ENCODE assay signal across 19 cellular contexts in genomic region chr2:67516899-67517530, GRCh38.
DNase-seq lines count a peak whose midpoint lies in the region; ATAC-seq and TF ChIP-seq lines count a peak whose summit lies in the region.
"Had no signal": no experiment of that assay in that cellular context is flagged by ENCODE, and none has a peak within 500 bp of the region (broad histone marks: within the 10 kb centered on the region; RNA-seq: fewer than 3 reads in every experiment).

No MANE protein-coding gene starts in this region.

- in situ Hi-C loops in brain microvascular endothelial cell (cut with HindIII; ENCODE audit: low pct_ligation_motif_present, low sequenced_read_pairs) = no loop called here

- H3K4me1 ChIP-seq in HEK293 (ENCODE audit: control insufficient read depth, insufficient read depth, low read length) = 0 out of 2 replicates have a peak, but pooled peaks cover 9% of the 10 kb centered on the region
- no peaks in the 10 kb centered on the region for H3K4me1 ChIP-seq in left lung
- no peaks in the 10 kb centered on the region for H3K4me1 ChIP-seq in A673 (ENCODE audit: insufficient read depth, low read length, poor library complexity, severe bottlenecking)
- H3K4me1 ChIP-seq in naive thymus-derived CD4-positive, alpha-beta T cell (ENCODE audit: control insufficient read depth in 2 of 2, insufficient read depth in 2 of 2, low read length in 2 of 2) = no peaks in the 10 kb centered on the region
- H3K4me1 ChIP-seq: Peyer's patch had no signal

- H3K4me3 ChIP-seq in AG09309 (ENCODE audit: control insufficient read depth, low read depth, low read length) (no peak overlapping the region), HEK293 (ENCODE audit: low read depth, low read length) (no peak overlapping the region), brain microvascular endothelial cell (ENCODE audit: low read depth, low read length) (no peak overlapping the region), left lung (no peak overlapping the region), A673 (ENCODE audit: low read depth, low read length, poor library complexity, severe bottlenecking) (no peak overlapping the region)
- H3K4me3 ChIP-seq in naive thymus-derived CD4-positive, alpha-beta T cell (ENCODE audit: low read length) = no peak overlapping the region
- H3K4me3 ChIP-seq: Peyer's patch, upper lobe of left lung had no signal

- CTCF ChIA-PET in HEK293 (lab: Yijun Ruan, JAX) = interaction anchor here (0.6 to 1.2 kb wide), 2 partner anchors 134 to 199 kb away, joined by 3 read pairs; no protein-coding TSS in a partner anchor
- CTCF ChIA-PET in A673 (lab: Charles Lee) = no interaction called here
- CTCF ChIA-PET in naive thymus-derived CD4-positive, alpha-beta T cell (lab: Charles Lee) = no interaction called here

- no peaks in the 10 kb centered on the region for H3K4me1 Mint-ChIP-seq in naive thymus-derived CD4-positive, alpha-beta T cell
- H3K4me1 Mint-ChIP-seq: activated naive CD8-positive, alpha-beta T cell treated with anti-CD3 and anti-CD28 coated beads, Interleukin-2, amount 10 ng/mL, durations not matched to agents 7 days and 5 days; CD14-positive monocyte; T-helper 17 cell had no signal

- H3K36me3 ChIP-seq in HEK293 (ENCODE audit: control insufficient read depth in 2 of 2, insufficient read depth in 1 of 2, low read length in 2 of 2) (no peaks in the 10 kb centered on the region), brain microvascular endothelial cell (replicated peaks) (no peaks in the 10 kb centered on the region), left lung (no peaks in the 10 kb centered on the region), A673 (ENCODE audit: insufficient read depth, low read length, poor library complexity, severe bottlenecking) (no peaks in the 10 kb centered on the region)
- H3K36me3 ChIP-seq in naive thymus-derived CD4-positive, alpha-beta T cell (ENCODE audit: control insufficient read depth in 2 of 3, insufficient read depth in 3 of 3, low read length in 3 of 3) = no peaks in the 10 kb centered on the region
- H3K36me3 ChIP-seq: Peyer's patch, upper lobe of left lung had no signal

- H3K27ac ChIP-seq in HEK293 (ENCODE audit: extremely low read depth, low read depth, low read length) = no peak overlapping the region
- peak overlapping the region; percentile 70 for H3K27ac ChIP-seq in brain microvascular endothelial cell
- H3K27ac ChIP-seq in left lung = peak overlapping the region in 1 of 2 donors; percentile 35
- H3K27ac ChIP-seq in A673 (ENCODE audit: low read depth, low read length, poor library complexity, severe bottlenecking) = no peak overlapping the region
- no peak overlapping the region for H3K27ac ChIP-seq in naive thymus-derived CD4-positive, alpha-beta T cell (ENCODE audit: low read depth, low read length)
- H3K27ac ChIP-seq: Peyer's patch, upper lobe of left lung had no signal

- no peak overlapping the region for H3K27ac Mint-ChIP-seq in naive thymus-derived CD4-positive, alpha-beta T cell
- H3K27ac Mint-ChIP-seq: activated naive CD8-positive, alpha-beta T cell treated with anti-CD3 and anti-CD28 coated beads, Interleukin-2, amount 10 ng/mL, durations not matched to agents 7 days and 5 days; progenitor cell of endocrine pancreas; T-helper 17 cell had no signal

- no peaks in the 10 kb centered on the region for H3K9me3 ChIP-seq in HEK293 (ENCODE audit: control insufficient read depth, insufficient read depth, low read depth, low read length)
- H3K9me3 ChIP-seq in left lung = no peaks in the 10 kb centered on the region
- H3K9me3 ChIP-seq in A673 (ENCODE audit: low read depth, low read length, poor library complexity, severe bottlenecking) = no peaks in the 10 kb centered on the region
- no peaks in the 10 kb centered on the region for H3K9me3 ChIP-seq in naive thymus-derived CD4-positive, alpha-beta T cell (ENCODE audit: control insufficient read depth in 2 of 3, low read length in 3 of 3)
- H3K9me3 ChIP-seq: Peyer's patch, upper lobe of left lung had no signal

- H3K27me3 Mint-ChIP-seq in naive thymus-derived CD4-positive, alpha-beta T cell = peaks cover 0 to 6% (median 3%) of the 10 kb centered on the region in 5 donors
- H3K27me3 Mint-ChIP-seq: activated naive CD8-positive, alpha-beta T cell treated with anti-CD3 and anti-CD28 coated beads, Interleukin-2, amount 10 ng/mL, durations not matched to agents 7 days and 5 days; progenitor cell of endocrine pancreas had no signal

- TF ChIP-seq CTCF in AG09309 (IDR thresholded peaks at IDR 0.05; ENCODE audit: control insufficient read depth, insufficient read depth, low read depth, low read length, missing control alignments) = no peak
- TF ChIP-seq CTCF in HEK293 (tag by site-specific recombination; IDR thresholded peaks at IDR 0.05) = no peak
- TF ChIP-seq CTCF in brain microvascular endothelial cell (IDR thresholded peaks at IDR 0.05; ENCODE audit: low read depth, low read length, missing control alignments) = no peak
- TF ChIP-seq CTCF in left lung (IDR thresholded peaks at IDR 0.05) = no peak
- TF ChIP-seq CTCF in A673 (conservative IDR thresholded peaks at IDR 0.05; ENCODE audit: low read depth, low read length) = no peak

- peak; percentile 72 for DNase-seq in AG09309 (ENCODE audit: low read depth)
- peak; percentile 85 for DNase-seq in brain microvascular endothelial cell
- DNase-seq in left lung = peak in 1 of 2 donors; percentile 39
- no peak for DNase-seq in stimulated activated CD4-positive, alpha-beta T cell treated with anti-CD3 and anti-CD28 coated beads, Interleukin-4, amount 100 ng/mL, for 4 hours
- DNase-seq in A673 (ENCODE audit: low spot score) = no peak
- no peak for DNase-seq in naive thymus-derived CD4-positive, alpha-beta T cell
- DNase-seq: activated CD4-positive, alpha-beta T cell treated with anti-CD3 and anti-CD28 coated beads for 4 hours; activated naive CD8-positive, alpha-beta T cell treated with anti-CD3 and anti-CD28 coated beads, Interleukin-2, amount 10 ng/mL, durations not matched to agents 7 days and 5 days; GDM1; MV-4-11; NCI-H226; T-helper 17 cell; upper lobe of left lung had no signal

- no peak overlapping the region for H3K4me3 Mint-ChIP-seq in naive thymus-derived CD4-positive, alpha-beta T cell
- H3K4me3 Mint-ChIP-seq: activated naive CD8-positive, alpha-beta T cell treated with anti-CD3 and anti-CD28 coated beads, Interleukin-2, amount 10 ng/mL, durations not matched to agents 7 days and 5 days; CD14-positive monocyte; T-helper 17 cell had no signal

- peak; percentile 81 for ATAC-seq in left lung
- ATAC-seq in GM21447 (IDR thresholded peaks at IDR 0.05; ENCODE audit: unreplicated experiment) = no peak
- ATAC-seq in naive thymus-derived CD4-positive, alpha-beta T cell = no peak
- ATAC-seq: HCT116, T-helper 17 cell had no signal

- no TSS peak for BruUV-seq in A673 (replicated peaks; lab: Mats Ljungman, UMichigan)

- H3K9me3 Mint-ChIP-seq in naive thymus-derived CD4-positive, alpha-beta T cell = peaks cover 0 to 2% (median 0%) of the 10 kb centered on the region in 11 donors
- H3K9me3 Mint-ChIP-seq: activated naive CD8-positive, alpha-beta T cell treated with anti-CD3 and anti-CD28 coated beads, Interleukin-2, amount 10 ng/mL, durations not matched to agents 7 days and 5 days had no signal

- no peaks in the 10 kb centered on the region for H3K36me3 Mint-ChIP-seq in naive thymus-derived CD4-positive, alpha-beta T cell
- H3K36me3 Mint-ChIP-seq: activated naive CD8-positive, alpha-beta T cell treated with anti-CD3 and anti-CD28 coated beads, Interleukin-2, amount 10 ng/mL, durations not matched to agents 7 days and 5 days; CD14-positive monocyte had no signal

- POLR2A ChIA-PET in HEK293 (lab: Yijun Ruan, JAX) = no interaction called here
- POLR2A ChIA-PET in A673 (lab: Charles Lee; ENCODE audit: low non-redundant PET) = no interaction called here
- POLR2A ChIA-PET in naive thymus-derived CD4-positive, alpha-beta T cell (lab: Charles Lee) = no interaction called here

- intact Hi-C loops in left lung (cut with DNase I) = no loop called here
- intact Hi-C loops in A673 (cut with micrococcal nuclease; ENCODE audit: unreplicated experiment) = no loop called here
- intact Hi-C loops in naive thymus-derived CD4-positive, alpha-beta T cell (cut with micrococcal nuclease) = no loop called here

- H3K27me3 ChIP-seq in brain microvascular endothelial cell (replicated peaks) (no peaks in the 10 kb centered on the region), left lung (no peaks in the 10 kb centered on the region), A673 (replicated peaks; ENCODE audit: insufficient read depth, low read depth, low read length, poor library complexity) (no peaks in the 10 kb centered on the region)
- H3K27me3 ChIP-seq in naive thymus-derived CD4-positive, alpha-beta T cell (ENCODE audit: control insufficient read depth in 2 of 2, insufficient read depth in 2 of 2, low read length in 2 of 2) = no peaks in the 10 kb centered on the region
- H3K27me3 ChIP-seq: Peyer's patch, upper lobe of left lung had no signal

TF ChIP-seq in HEK293, 187 proteins besides CTCF, POLR2A, EP300 and RAD21 (continues in another document):
- TF ChIP-seq SCRT2 (tag by site-specific recombination; IDR thresholded peaks at IDR 0.05) = 0 out of 2 replicates have a peak, but pooled peaks have one; percentile 24
- no peak for TF ChIP-seq ZNF747 (tag by site-specific recombination; IDR thresholded peaks at IDR 0.05)
- 0 out of 2 replicates have a peak, but pooled peaks have one; percentile 25 for TF ChIP-seq ZFHX2 (tag by site-specific recombination; conservative IDR thresholded peaks at IDR 0.05)
- TF ChIP-seq ZNF629 (tag by site-specific recombination; IDR thresholded peaks at IDR 0.05) = peak; percentile 59
- TF ChIP-seq GLIS1 (tag by site-specific recombination; IDR thresholded peaks at IDR 0.05) = peak; percentile 40; the same call in 1 of the 2 replicates
- peak; percentile 36; the same call in 1 of the 2 replicates for TF ChIP-seq ATF2 (tag by site-specific recombination; IDR thresholded peaks at IDR 0.05; ENCODE audit: low read depth)
- TF ChIP-seq GLI2 (tag by site-specific recombination; IDR thresholded peaks at IDR 0.05; ENCODE audit: borderline replicate concordance, low read depth) = peak; percentile 25; the same call in 1 of the 2 replicates
- TF ChIP-seq WT1 (tag by site-specific recombination; IDR thresholded peaks at IDR 0.05) = peak; percentile 78
- no peak for TF ChIP-seq ZNF354C (tag by site-specific recombination; IDR thresholded peaks at IDR 0.05; ENCODE audit: borderline replicate concordance, low read depth)
- TF ChIP-seq OSR2 (tag by site-specific recombination; IDR thresholded peaks at IDR 0.05) = peak; percentile 83

Comparison
In these comparisons a context has a peak if more than half of its experiments do, and no peak if none do; other contexts are left out.
1. DNase-seq: peak in AG09309 (single experiment) and brain microvascular endothelial cell (single experiment); none in stimulated activated CD4-positive, alpha-beta T cell treated with anti-CD3 and anti-CD28 coated beads, Interleukin-4, amount 100 ng/mL, for 4 hours (0 of 2), A673 (single experiment) and naive thymus-derived CD4-positive, alpha-beta T cell (0 of 9).